9 cellular contexts compared by ENCODE assay signal in genomic region chr10:95559466-95559865, GRCh38. TPM values are rescaled to one million over a fixed set of nuclear protein-coding genes. Genes with fewer than 3 reads are reported as not detected.
DNase-seq lines count a peak whose midpoint lies in the region; ATAC-seq and TF ChIP-seq lines count a peak whose summit lies in the region.
"Had no signal": no experiment of that assay in that cellular context is flagged by ENCODE, and none has a peak within 500 bp of the region (broad histone marks: within the 10 kb centered on the region; RNA-seq: fewer than 3 reads in every experiment).

No MANE protein-coding gene starts in this region.

- peak overlapping the region; percentile 99 for H3K4me3 Mint-ChIP-seq in CD8-positive, alpha-beta T cell
- H3K4me3 Mint-ChIP-seq in glutamatergic neuron (ENCODE audit: unreplicated experiment) = peak overlapping the region; percentile 95

- POLR2A ChIA-PET in CD8-positive, alpha-beta T cell (lab: Charles Lee) = no interaction called here

- no peaks in the 10 kb centered on the region for H3K9me3 Mint-ChIP-seq in CD8-positive, alpha-beta T cell
- peaks cover 19% of the 10 kb centered on the region for H3K9me3 Mint-ChIP-seq in glutamatergic neuron (ENCODE audit: unreplicated experiment)

- DNase-seq in CD8-positive, alpha-beta T cell = no peak
- DNase-seq in OCI-M1 (lab: John Stamatoyannopoulos, UW) (peak; percentile 24), glutamatergic neuron (peak; percentile 76), WERI-Rb-1 (no peak), BE2C (no peak), lower leg skin (ENCODE audit: low spot score in 2 of 2) (no peak), MM.1S (no peak)
- DNase-seq: effector memory CD4-positive, alpha-beta T cell had no signal

- no peak for ATAC-seq in CD8-positive, alpha-beta T cell

- no peaks in the 10 kb centered on the region for H3K9me2 ChIP-seq in MM.1S (replicated peaks; ENCODE audit: insufficient read depth, low read length)

- no peaks in the 10 kb centered on the region for H3K36me3 ChIP-seq in CD8-positive, alpha-beta T cell (ENCODE audit: insufficient read depth, low read length)
- H3K36me3 ChIP-seq in neuron (ENCODE audit: insufficient read depth, low read length) (no peaks in the 10 kb centered on the region), WERI-Rb-1 (no peaks in the 10 kb centered on the region), BE2C (no peaks in the 10 kb centered on the region), MM.1S (replicated peaks; ENCODE audit: insufficient read depth, low read length) (no peaks in the 10 kb centered on the region)

- no peaks in the 10 kb centered on the region for H3K27me3 ChIP-seq in CD8-positive, alpha-beta T cell (ENCODE audit: insufficient read depth, low read length)
- H3K27me3 ChIP-seq in neuron (ENCODE audit: insufficient read depth, low read length) = peaks cover 2% of the 10 kb centered on the region
- H3K27me3 ChIP-seq in WERI-Rb-1 (ENCODE audit: insufficient read depth, low read depth, severe bottlenecking) = peaks cover 3% of the 10 kb centered on the region
- H3K27me3 ChIP-seq in BE2C = peaks cover 28% of the 10 kb centered on the region
- no peaks in the 10 kb centered on the region for H3K27me3 ChIP-seq in MM.1S (replicated peaks; ENCODE audit: insufficient read depth, low read length)

- no peak overlapping the region for H3K27ac ChIP-seq in CD8-positive, alpha-beta T cell (ENCODE audit: low read depth, low read length)
- H3K27ac ChIP-seq in WERI-Rb-1 (no peak overlapping the region), MM.1S (ENCODE audit: low read length) (no peak overlapping the region)

- no peak overlapping the region for H2AFZ ChIP-seq in neuron (ENCODE audit: low read depth, low read length)
- H2AFZ ChIP-seq in MM.1S (ENCODE audit: low read length) = no peak overlapping the region

- H3K27ac Mint-ChIP-seq in CD8-positive, alpha-beta T cell = no peak overlapping the region
- H3K27ac Mint-ChIP-seq in glutamatergic neuron (ENCODE audit: unreplicated experiment) = peak overlapping the region; percentile 99

- peaks cover 5% of the 10 kb centered on the region for H3K36me3 Mint-ChIP-seq in CD8-positive, alpha-beta T cell
- H3K36me3 Mint-ChIP-seq in glutamatergic neuron (ENCODE audit: unreplicated experiment) = no peaks in the 10 kb centered on the region

- H3K27me3 Mint-ChIP-seq in CD8-positive, alpha-beta T cell (ENCODE audit: low read depth) = peaks cover 6% of the 10 kb centered on the region
- peaks cover 16% of the 10 kb centered on the region for H3K27me3 Mint-ChIP-seq in glutamatergic neuron (ENCODE audit: unreplicated experiment)

- 45 to 55% methylated on average over 4 of the region's 4 CpGs for WGBS in lower leg skin, 2 donors

- no peak overlapping the region for H3K4me2 ChIP-seq in MM.1S (ENCODE audit: low read depth, low read length)

- CTCF ChIA-PET in CD8-positive, alpha-beta T cell (lab: Charles Lee) = no interaction called here

- no peak for TF ChIP-seq CTCF in CD8-positive, alpha-beta T cell (IDR thresholded peaks at IDR 0.05)
- TF ChIP-seq CTCF in glutamatergic neuron (IDR thresholded peaks at IDR 0.05; ENCODE audit: partially characterized antibody, unreplicated experiment) (no peak), WERI-Rb-1 (IDR thresholded peaks at IDR 0.05; ENCODE audit: low read depth, low read length) (no peak), BE2C (IDR thresholded peaks at IDR 0.05; ENCODE audit: low read depth, low read length) (no peak), lower leg skin (IDR thresholded peaks at IDR 0.05) (no peak), MM.1S (IDR thresholded peaks at IDR 0.05; ENCODE audit: low read length) (no peak)

- peaks cover 10% of the 10 kb centered on the region for H3K4me1 ChIP-seq in CD8-positive, alpha-beta T cell (ENCODE audit: insufficient read depth, low read length)
- H3K4me1 ChIP-seq in neuron (ENCODE audit: insufficient read depth, low read length) = peaks cover 15% of the 10 kb centered on the region
- H3K4me1 ChIP-seq in BE2C = no peaks in the 10 kb centered on the region; the same call in 1 of the 2 replicates
- H3K4me1 ChIP-seq in MM.1S (ENCODE audit: low read length) = 0 out of 2 replicates have a peak, but pooled peaks cover 9% of the 10 kb centered on the region

- H4K20me1 ChIP-seq in MM.1S (ENCODE audit: insufficient read depth, low read length) = no peaks in the 10 kb centered on the region

- no peaks in the 10 kb centered on the region for H3K79me2 ChIP-seq in MM.1S (ENCODE audit: low read length)

- H3F3A ChIP-seq in MM.1S (ENCODE audit: insufficient read depth, low read length) = 0 out of 2 replicates have a peak, but pooled peaks cover 3% of the 10 kb centered on the region

- no peak overlapping the region for H3K4me3 ChIP-seq in CD8-positive, alpha-beta T cell (ENCODE audit: low read depth, low read length)
- H3K4me3 ChIP-seq in neuron (ENCODE audit: low read length) = peak overlapping the region; percentile 83
- H3K4me3 ChIP-seq in WERI-Rb-1 (ENCODE audit: low read depth, low read length) = no peak overlapping the region
- no peak overlapping the region for H3K4me3 ChIP-seq in BE2C (ENCODE audit: low read depth, low read length)
- H3K4me3 ChIP-seq in lower leg skin (ENCODE audit: low read depth, poor library complexity, severe bottlenecking) = no peak overlapping the region
- no peak overlapping the region for H3K4me3 ChIP-seq in MM.1S (ENCODE audit: low read length)

- no peak for TF ChIP-seq POLR2A in lower leg skin (IDR thresholded peaks at IDR 0.05)

- no peak overlapping the region for H3K9ac ChIP-seq in MM.1S (ENCODE audit: low read length)

- no peaks in the 10 kb centered on the region for H3K9me3 ChIP-seq in CD8-positive, alpha-beta T cell (ENCODE audit: low read length)
- no peaks in the 10 kb centered on the region for H3K9me3 ChIP-seq in neuron (ENCODE audit: low read length)
- no peaks in the 10 kb centered on the region for H3K9me3 ChIP-seq in WERI-Rb-1 (ENCODE audit: severe bottlenecking)
- H3K9me3 ChIP-seq in BE2C = no peaks in the 10 kb centered on the region
- H3K9me3 ChIP-seq in MM.1S (replicated peaks; ENCODE audit: insufficient read depth, low read length) = no peaks in the 10 kb centered on the region

- intact Hi-C loops in CD8-positive, alpha-beta T cell (cut with DNase I, micrococcal nuclease) = no loop called here
- intact Hi-C loops in lower leg skin (cut with DNase I; ENCODE audit: low total_unique reads) = no loop called here

- H3K4me1 Mint-ChIP-seq in CD8-positive, alpha-beta T cell (ENCODE audit: low read depth) = peaks cover 10% of the 10 kb centered on the region
- H3K4me1 Mint-ChIP-seq in glutamatergic neuron (ENCODE audit: low read depth, unreplicated experiment) = peaks cover 47% of the 10 kb centered on the region

RNA-seq across cellular contexts. Expression of gene SORBS1, which starts 1.7 kb away (rescaled TPM):
- total RNA-seq in CD8-positive, alpha-beta T cell = 1 to 10 TPM; 3.0 to 3.9 TPM
- 221 TPM for total RNA-seq in glutamatergic neuron (ENCODE audit: unreplicated experiment)
- polyA plus RNA-seq in BE2C (2012; ENCODE audit: insufficient read depth, insufficient read length, low read depth) = 0.36 TPM
- total RNA-seq in lower leg skin = 10 to 100 TPM; 35.1 to 53.1 (median 43.3) TPM

Comparison
In these comparisons a context has a peak if more than half of its experiments do, and no peak if none do; other contexts are left out.
1. DNase-seq: peak in OCI-M1 (single experiment) and glutamatergic neuron (single experiment); none in CD8-positive, alpha-beta T cell (0 of 7), WERI-Rb-1 (single experiment), BE2C (single experiment), lower leg skin (0 of 2) and MM.1S (single experiment).
2. RNA of gene SORBS1, which starts 1.7 kb away (total RNA-seq): 221 TPM in glutamatergic neuron (single experiment) and 35.1 to 53.1 TPM in lower leg skin; 3.0 to 3.9 TPM in CD8-positive, alpha-beta T cell; every median in the first group is over 4 times any median in the second.